In the genomic region with DNA sequence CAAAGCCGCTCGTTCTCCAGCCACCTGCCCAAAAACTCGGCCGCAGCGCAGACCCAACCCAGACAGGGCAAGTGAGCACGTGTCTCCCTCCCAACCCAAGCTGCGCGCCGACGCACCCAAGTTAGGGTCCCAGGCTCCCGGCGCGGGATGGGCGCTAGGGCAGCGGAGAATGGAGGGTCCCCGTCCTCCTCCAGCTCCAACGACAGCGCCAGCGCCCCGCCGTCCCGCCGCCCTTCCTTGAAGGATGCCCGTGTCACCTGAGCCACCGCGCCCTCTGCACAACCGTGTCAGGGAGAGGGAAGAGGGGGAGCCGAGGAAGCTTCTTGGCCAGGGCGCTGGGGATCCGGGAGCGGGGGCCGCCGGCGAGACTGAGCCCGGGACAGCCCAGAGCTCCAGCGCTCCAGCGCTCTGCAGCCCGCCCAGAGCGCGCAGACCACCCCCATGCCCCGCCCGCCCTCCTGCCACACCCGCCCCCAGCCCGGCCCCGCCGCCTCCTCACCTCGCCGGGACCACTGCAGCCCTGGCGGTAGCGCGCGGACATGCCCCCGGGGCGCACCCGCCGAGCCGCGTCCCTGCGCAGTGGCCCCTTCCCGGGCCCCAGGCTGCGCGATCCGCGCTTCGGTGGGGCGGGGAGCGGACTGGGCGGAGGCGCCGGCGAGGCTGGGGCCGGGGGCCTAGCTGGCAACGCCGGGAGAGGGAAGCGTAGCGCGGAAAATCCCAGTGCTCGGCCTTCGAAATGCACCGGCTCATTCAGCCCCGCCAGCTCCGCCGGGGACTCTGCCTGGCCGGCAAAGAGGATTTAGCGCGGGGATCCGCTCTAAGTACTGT, we compare ENCODE assay signal across 9 cellular contexts. TPM values are rescaled to one million over a fixed set of nuclear protein-coding genes. Genes with fewer than 3 reads are reported as not detected.
DNase-seq lines count a peak whose midpoint lies in the region; ATAC-seq and TF ChIP-seq lines count a peak whose summit lies in the region.
"Had no signal": no experiment of that assay in that cellular context is flagged by ENCODE, and none has a peak within 500 bp of the region (broad histone marks: within the 10 kb centered on the region; RNA-seq: fewer than 3 reads in every experiment).

A gene with protein sequence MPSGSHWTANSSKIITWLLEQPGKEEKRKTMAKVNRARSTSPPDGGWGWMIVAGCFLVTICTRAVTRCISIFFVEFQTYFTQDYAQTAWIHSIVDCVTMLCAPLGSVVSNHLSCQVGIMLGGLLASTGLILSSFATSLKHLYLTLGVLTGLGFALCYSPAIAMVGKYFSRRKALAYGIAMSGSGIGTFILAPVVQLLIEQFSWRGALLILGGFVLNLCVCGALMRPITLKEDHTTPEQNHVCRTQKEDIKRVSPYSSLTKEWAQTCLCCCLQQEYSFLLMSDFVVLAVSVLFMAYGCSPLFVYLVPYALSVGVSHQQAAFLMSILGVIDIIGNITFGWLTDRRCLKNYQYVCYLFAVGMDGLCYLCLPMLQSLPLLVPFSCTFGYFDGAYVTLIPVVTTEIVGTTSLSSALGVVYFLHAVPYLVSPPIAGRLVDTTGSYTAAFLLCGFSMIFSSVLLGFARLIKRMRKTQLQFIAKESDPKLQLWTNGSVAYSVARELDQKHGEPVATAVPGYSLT (minus strand): TSS at position 410 of the 828 bp plus-strand sequence. CDS start 73,016 bp downstream, outside the sequence.

- H3K4me1 ChIP-seq in HEK293 (ENCODE audit: control insufficient read depth, insufficient read depth, low read length): peaks cover 4% of the 10 kb centered on the region; the same call in 1 of the 2 replicates
- H3K4me1 ChIP-seq in ascending aorta: peaks cover 4 to 6% of the 10 kb centered on the region in 2 donors

- H3K27ac ChIP-seq in HEK293 (ENCODE audit: extremely low read depth, low read depth, low read length): no peak within 1 kb of the TSS
- H3K27ac ChIP-seq in ascending aorta: no peak within 1 kb of the TSS

- H3K27me3 Mint-ChIP-seq in stimulated activated memory B cell treated with anti-CD40 and anti-IgM and Interleukin-4, amounts not matched to agents 10 μg/mL and 1 μg/mL and 100 μg/mL, for 72 hours: peaks cover 61% of the 10 kb centered on the region
- peaks cover 68 to 75% of the 10 kb centered on the region in 2 donors for H3K27me3 Mint-ChIP-seq in effector memory CD8-positive, alpha-beta T cell

- peaks cover 9% of the 10 kb centered on the region for H3K27me3 ChIP-seq in ascending aorta

- DNase-seq in ascending aorta (ENCODE audit: low spot score in 2 of 2) (no peak), iPS-NIHi11 (ENCODE audit: low spot score) (peak; percentile 79), NCI-H345 (lab: John Stamatoyannopoulos, UW) (no peak), cortex of kidney (lab: John Stamatoyannopoulos, UW) (no peak), UCSD-AML1 (lab: John Stamatoyannopoulos, UW; ENCODE audit: unreplicated experiment) (no peak)
- DNase-seq in effector memory CD8-positive, alpha-beta T cell: no peak

- peak; percentile 55 for ATAC-seq in stimulated activated memory B cell treated with anti-CD40 and anti-IgM and Interleukin-4, amounts not matched to agents 10 μg/mL and 1 μg/mL and 100 μg/mL, for 72 hours
- ATAC-seq in effector memory CD8-positive, alpha-beta T cell (replicated peaks): no peak

- H3K9me3 ChIP-seq in HEK293 (ENCODE audit: control insufficient read depth, insufficient read depth, low read depth, low read length) (no peaks in the 10 kb centered on the region), ascending aorta (no peaks in the 10 kb centered on the region)

- peaks cover 6% of the 10 kb centered on the region for H3K4me1 Mint-ChIP-seq in stimulated activated memory B cell treated with anti-CD40 and anti-IgM and Interleukin-4, amounts not matched to agents 10 μg/mL and 1 μg/mL and 100 μg/mL, for 72 hours
- peaks cover 5 to 6% of the 10 kb centered on the region in 2 donors for H3K4me1 Mint-ChIP-seq in effector memory CD8-positive, alpha-beta T cell (ENCODE audit: low read depth in 2 of 2)

- CTCF ChIA-PET in HEK293 (lab: Yijun Ruan, JAX): interaction anchor here (1.1 kb wide), 1 partner anchor 45 kb away, joined by 3 read pairs; no protein-coding TSS in a partner anchor

- TF ChIP-seq CTCF in HEK293 (tag by site-specific recombination; IDR thresholded peaks at IDR 0.05) (no peak), ascending aorta (IDR thresholded peaks at IDR 0.05) (no peak)

- H3K4me3 ChIP-seq in HEK293 (ENCODE audit: low read depth, low read length) (peak within 1 kb of the TSS; percentile 54), ascending aorta (peak within 1 kb of the TSS; percentile 46 to 64)

- no peaks in the 10 kb centered on the region for H3K9me3 Mint-ChIP-seq in stimulated activated memory B cell treated with anti-CD40 and anti-IgM and Interleukin-4, amounts not matched to agents 10 μg/mL and 1 μg/mL and 100 μg/mL, for 72 hours
- no peaks in the 10 kb centered on the region for H3K9me3 Mint-ChIP-seq in effector memory CD8-positive, alpha-beta T cell

- H3K36me3 ChIP-seq in HEK293 (ENCODE audit: control insufficient read depth in 2 of 2, insufficient read depth in 1 of 2, low read length in 2 of 2) (no peaks in the 10 kb centered on the region), ascending aorta (no peaks in the 10 kb centered on the region)

- intact Hi-C loops in ascending aorta (cut with DNase I): no loop called here

- H3K27ac Mint-ChIP-seq in stimulated activated memory B cell treated with anti-CD40 and anti-IgM and Interleukin-4, amounts not matched to agents 10 μg/mL and 1 μg/mL and 100 μg/mL, for 72 hours: no peak within 1 kb of the TSS
- no peak within 1 kb of the TSS for H3K27ac Mint-ChIP-seq in effector memory CD8-positive, alpha-beta T cell

- H3K36me3 Mint-ChIP-seq in stimulated activated memory B cell treated with anti-CD40 and anti-IgM and Interleukin-4, amounts not matched to agents 10 μg/mL and 1 μg/mL and 100 μg/mL, for 72 hours: no peaks in the 10 kb centered on the region
- H3K36me3 Mint-ChIP-seq in effector memory CD8-positive, alpha-beta T cell (ENCODE audit: insufficient read depth): no peaks in the 10 kb centered on the region

- H3K4me3 Mint-ChIP-seq in stimulated activated memory B cell treated with anti-CD40 and anti-IgM and Interleukin-4, amounts not matched to agents 10 μg/mL and 1 μg/mL and 100 μg/mL, for 72 hours: no peak within 1 kb of the TSS
- peak within 1 kb of the TSS in 1 of 2 donors; percentile 9 for H3K4me3 Mint-ChIP-seq in effector memory CD8-positive, alpha-beta T cell

- POLR2A ChIA-PET in HEK293 (lab: Yijun Ruan, JAX): no interaction called here

TF ChIP-seq in HEK293, 187 proteins besides CTCF, POLR2A, EP300 and RAD21:
- TF ChIP-seq SP3 (tag by site-specific recombination; IDR thresholded peaks at IDR 0.05) (peak; percentile 24; the same call in 1 of the 2 replicates), KLF8 (tag by site-specific recombination; IDR thresholded peaks at IDR 0.05) (peak; percentile 15; the same call in 1 of the 2 replicates), ZNF777 (tag by site-specific recombination; IDR thresholded peaks at IDR 0.05; ENCODE audit: borderline replicate concordance) (peak; percentile 43; the same call in 1 of the 2 replicates), ZBTB20 (tag by site-specific recombination; IDR thresholded peaks at IDR 0.05) (peak; percentile 65; the same call in 1 of the 2 replicates), ZEB2 (tag by site-specific recombination; IDR thresholded peaks at IDR 0.05) (peak; percentile 9; the same call in 1 of the 2 replicates), ZNF354C (tag by site-specific recombination; IDR thresholded peaks at IDR 0.05; ENCODE audit: borderline replicate concordance, low read depth) (no peak), ZBTB48 (tag by site-specific recombination; IDR thresholded peaks at IDR 0.05) (peak; percentile 48; the same call in 1 of the 2 replicates), ZBTB6 (tag by site-specific recombination; IDR thresholded peaks at IDR 0.05) (peak; percentile 72; the same call in 1 of the 2 replicates), ZSCAN30 (tag by site-specific recombination; IDR thresholded peaks at IDR 0.05) (no peak), ZNF670 (tag by site-specific recombination; IDR thresholded peaks at IDR 0.05; ENCODE audit: low read depth) (no peak), ZNF837 (tag by site-specific recombination; IDR thresholded peaks at IDR 0.05) (no peak)
- TF ChIP-seq, protein P1, sequence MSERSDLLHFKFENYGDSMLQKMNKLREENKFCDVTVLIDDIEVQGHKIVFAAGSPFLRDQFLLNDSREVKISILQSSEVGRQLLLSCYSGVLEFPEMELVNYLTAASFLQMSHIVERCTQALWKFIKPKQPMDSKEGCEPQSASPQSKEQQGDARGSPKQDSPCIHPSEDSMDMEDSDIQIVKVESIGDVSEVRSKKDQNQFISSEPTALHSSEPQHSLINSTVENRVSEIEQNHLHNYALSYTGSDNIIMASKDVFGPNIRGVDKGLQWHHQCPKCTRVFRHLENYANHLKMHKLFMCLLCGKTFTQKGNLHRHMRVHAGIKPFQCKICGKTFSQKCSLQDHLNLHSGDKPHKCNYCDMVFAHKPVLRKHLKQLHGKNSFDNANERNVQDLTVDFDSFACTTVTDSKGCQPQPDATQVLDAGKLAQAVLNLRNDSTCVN (tag by site-specific recombination; optimal IDR thresholded peaks at IDR 0.05): peak; percentile 54
TF ChIP-seq in HEK293: peak in this region for 8.

RNA-seq across cellular contexts. Expression of the gene that starts here (rescaled TPM):
- total RNA-seq in ascending aorta: not detected
- total RNA-seq: activated CD8-positive, alpha-beta memory T cell treated with anti-CD3 and anti-CD28 coated beads for 36 hours had no signal
